Comparison of ENCODE assay signal across 9 cellular contexts in genomic region chr3:186785517-186786018, GRCh38. TPM values are rescaled to one million over a fixed set of nuclear protein-coding genes. Genes with fewer than 3 reads are reported as not detected.
A peak's percentile ranks its signal among the peaks of the same experiment; 100 is the strongest.
DNase-seq lines count a peak whose midpoint lies in the region; ATAC-seq and TF ChIP-seq lines count a peak whose summit lies in the region.
"Had no signal": no experiment of that assay in that cellular context is flagged by ENCODE, and none has a peak within 500 bp of the region (broad histone marks: within the 10 kb centered on the region; RNA-seq: fewer than 3 reads in every experiment).

No MANE protein-coding gene starts in this region.

- H3K36me3 ChIP-seq in breast epithelium: peaks cover 15% of the 10 kb centered on the region

- H3K9me3 ChIP-seq in breast epithelium (no peaks in the 10 kb centered on the region), mononuclear cell (ENCODE audit: low read depth, low read length) (no peaks in the 10 kb centered on the region)

- H3K4me3 ChIP-seq in breast epithelium (peak overlapping the region; percentile 82 to 99 (median 94)), mononuclear cell (ENCODE audit: low read length) (peak overlapping the region; percentile 100)

- TF ChIP-seq CTCF in 22Rv1 (IDR thresholded peaks at IDR 0.05): no peak
- no peak for TF ChIP-seq CTCF in HFFc6 (IDR thresholded peaks at IDR 0.05)
- no peak for TF ChIP-seq CTCF in breast epithelium (IDR thresholded peaks at IDR 0.05)

- peak overlapping the region; percentile 99 for H3K27ac Mint-ChIP-seq in HFFc6

- ATAC-seq in HG02642 (IDR thresholded peaks at IDR 0.05; ENCODE audit: poor library complexity, unreplicated experiment) (no peak), GM18870 (IDR thresholded peaks at IDR 0.05; ENCODE audit: unreplicated experiment) (no peak)

- H3K4me1 ChIP-seq in breast epithelium (peaks cover 7 to 12% of the 10 kb centered on the region in 2 donors), mononuclear cell (ENCODE audit: insufficient read depth, low read length) (peaks cover 35% of the 10 kb centered on the region)

- no peaks in the 10 kb centered on the region for H3K27me3 ChIP-seq in breast epithelium
- no peaks in the 10 kb centered on the region for H3K27me3 ChIP-seq in mononuclear cell (ENCODE audit: insufficient read depth, low read length)

- H3K36me3 Mint-ChIP-seq in HFFc6 (ENCODE audit: low read depth): peaks cover 64% of the 10 kb centered on the region

- peak overlapping the region; percentile 99 for H3K4me3 Mint-ChIP-seq in HFFc6

- peaks cover 21% of the 10 kb centered on the region for H3K9me3 Mint-ChIP-seq in HFFc6

- H3K4me1 Mint-ChIP-seq in HFFc6 (ENCODE audit: low read depth): peaks cover 50% of the 10 kb centered on the region

- TF ChIP-seq POLR2A in breast epithelium (IDR thresholded peaks at IDR 0.05): no peak

- H3K27ac ChIP-seq in 22Rv1: peak overlapping the region; percentile 97
- H3K27ac ChIP-seq in breast epithelium: no peak overlapping the region

- H3K27me3 Mint-ChIP-seq in HFFc6 (ENCODE audit: insufficient read depth): peaks cover 20% of the 10 kb centered on the region

- intact Hi-C loops in breast epithelium (cut with DNase I; ENCODE audit: low total_unique reads): no loop called here

- DNase-seq in HFFc6 (no peak), breast epithelium (ENCODE audit: low spot score in 2 of 2) (no peak), SIG-M5 (lab: John Stamatoyannopoulos, UW) (no peak)
- no peak for DNase-seq in activated CD4-positive, alpha-beta T cell treated with anti-CD3 and anti-CD28 coated beads, Interleukin-2, amount 50 U/mL, for 4 hours

RNA-seq across cellular contexts. Expression of gene EIF4A2, which starts 2.2 kb away (rescaled TPM):
- total RNA-seq in HFFc6 (2021; fragmentation: NEBNext Ultra II Directional; extraction: Animal tissue kit (Norgen Biotek cat#: 25700)): 100 to 1,000 TPM; 249 to 363 (median 264) TPM
- total RNA-seq in breast epithelium: 100 to 1,000 TPM; 264 to 592 (median 493) TPM
- total RNA-seq in mononuclear cell: 1,243 TPM

RNA-seq across cellular contexts. Expression of gene RFC4, which starts 20.7 kb away (rescaled TPM):
- total RNA-seq in HFFc6 (2021; fragmentation: NEBNext Ultra II Directional; extraction: Animal tissue kit (Norgen Biotek cat#: 25700)): 10 to 100 TPM; 13.3 to 27.9 (median 25.7) TPM
- total RNA-seq in breast epithelium: 10 to 100 TPM in 2 of 3 donors, 1 to 10 TPM in 1; 8.5 to 14.5 (median 10.8) TPM
- 9.3 TPM for total RNA-seq in mononuclear cell

RNA-seq across cellular contexts. Expression of gene ADIPOQ, which starts 56.9 kb away (rescaled TPM):
- not detected for total RNA-seq in HFFc6 (2021; fragmentation: NEBNext Ultra II Directional; extraction: Animal tissue kit (Norgen Biotek cat#: 25700))
- total RNA-seq in breast epithelium (1,000 to 10,000 TPM in 1 of 3 donors, 100 to 1,000 TPM in 2; 137 to 2,151 (median 208) TPM), mononuclear cell (under 0.01 TPM)
- total RNA-seq: M059J had no signal

Comparison
In these comparisons a context has a peak if more than half of its experiments do, and no peak if none do; other contexts are left out.
1. RNA of gene ADIPOQ, which starts 56.9 kb away (total RNA-seq): 137 to 2,151 TPM in breast epithelium; not detected in HFFc6 and under 0.01 TPM in mononuclear cell (single experiment); every median in the first group is over 100 times any median in the second.